26 cellular contexts compared by ENCODE assay signal in the genomic region with DNA sequence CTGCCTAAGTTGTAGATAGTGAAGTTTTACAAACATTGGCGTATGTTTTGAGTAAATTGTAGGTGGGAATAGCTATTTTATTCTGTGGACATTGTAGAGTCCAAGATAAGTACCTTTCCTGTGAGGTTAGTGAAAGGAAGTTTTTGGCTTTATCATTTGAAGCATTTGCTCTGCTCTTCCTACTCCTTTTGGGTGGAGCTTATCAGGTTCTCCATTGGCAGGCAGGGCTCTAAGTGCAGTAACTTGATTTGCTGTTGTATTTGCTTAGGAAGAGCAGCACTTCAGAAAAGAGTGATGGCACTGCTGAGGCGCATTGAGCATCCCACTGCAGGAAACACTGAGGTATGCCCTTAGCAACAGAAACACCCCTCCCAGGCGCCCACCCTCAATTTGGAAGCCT.
"Had no signal": no experiment of that assay in that cellular context is flagged by ENCODE, and none has a peak within 500 bp of the region (broad histone marks: within the 10 kb centered on the region; RNA-seq: fewer than 3 reads in every experiment).

No MANE protein-coding gene starts in this region.

- DNase-seq: activated B cell treated with CpG ODN at 0.5 μM for 24 hours; activated CD4-positive, alpha-beta T cell treated with anti-CD3 and anti-CD28 coated beads for 48 hours; activated CD4-positive, alpha-beta T cell treated with anti-CD3 and anti-CD28 coated beads, Interleukin-2, amount 50 U/mL, for 1 hour; activated CD4-positive, alpha-beta T cell treated with anti-CD3 and anti-CD28 coated beads, Interleukin-2, amount 50 U/mL, for 48 hours; activated CD8-positive, alpha-beta memory T cell treated with anti-CD3 and anti-CD28 coated beads for 24 hours; activated effector memory CD4-positive, alpha-beta T cell treated with Interleukin-2 at 50 U/mL for 16 hours; activated gamma-delta T cell treated with Interleukin-2 at 50 U/mL for 16 hours; activated naive CD4-positive, alpha-beta T cell treated with anti-CD3 and anti-CD28 coated beads, Interleukin-2, amount 50 U/mL, for 16 hours; activated naive CD4-positive, alpha-beta T cell treated with Interleukin-2 at 50 U/mL for 16 hours; activated T-cell treated with anti-CD3 and anti-CD28 coated beads, Interleukin-2, amount 50 U/mL, for 4 hours; adrenal gland; amygdala; aorta; body of pancreas; caudate nucleus; cortex of kidney; dermis blood vessel endothelial cell; effector CD4-positive, alpha-beta T cell; effector memory CD8-positive, alpha-beta T cell; foreskin fibroblast; WERI-Rb-1 had no signal

- ATAC-seq: activated CD4-positive, CD25-positive, alpha-beta regulatory T cell treated with anti-CD3 and anti-CD28 coated beads, Interleukin-2, amount 50 U/mL, for 24 hours; activated CD8-positive, alpha-beta T cell treated with anti-CD3 and anti-CD28 coated beads for 36 hours; activated T-cell treated with anti-CD3 and anti-CD28 coated beads, Interleukin-2, amount 50 U/mL, for 4 hours; activated T-helper 17 cell treated with anti-CD3 and anti-CD28 coated beads, Interleukin-2, amount 50 U/mL, for 72 hours; body of pancreas; effector memory CD8-positive, alpha-beta T cell; esophagus mucosa; heart left ventricle had no signal
